In the genomic region with DNA sequence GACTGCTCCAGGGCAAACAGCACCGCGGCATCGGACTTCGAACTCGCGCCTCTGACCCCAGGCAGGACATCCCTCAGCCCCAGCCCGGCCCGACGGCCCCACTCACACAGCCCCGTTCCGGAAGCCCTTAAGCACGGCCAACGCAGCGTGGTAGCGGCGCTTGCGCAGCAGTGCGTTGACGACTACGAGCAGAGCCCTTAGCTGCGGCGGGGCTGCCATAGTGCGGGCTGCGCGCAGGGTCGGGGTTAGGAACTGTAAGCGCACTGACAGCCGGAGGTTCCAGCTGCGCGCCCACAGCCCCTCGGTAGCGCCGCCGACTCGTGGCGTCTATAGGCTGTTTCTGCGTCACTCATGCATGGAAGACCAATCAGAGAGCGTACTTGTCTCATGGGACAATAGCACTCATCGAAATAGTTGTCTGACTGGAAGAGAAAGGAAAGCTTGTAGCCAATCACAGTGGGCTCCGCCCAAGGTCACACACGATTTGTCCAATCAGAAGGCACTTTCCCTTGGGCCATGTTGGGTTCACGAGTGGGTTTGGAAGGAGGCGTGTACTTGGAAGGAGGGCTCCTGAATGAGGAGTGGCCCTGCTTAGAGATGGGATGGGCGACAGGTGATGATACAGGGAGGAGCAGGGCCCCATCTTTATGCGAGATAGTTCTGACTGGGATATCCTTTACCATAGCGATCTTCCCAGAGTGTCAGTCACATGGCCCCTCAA, we compare ENCODE assay signal across 8 cellular contexts. TPM values are rescaled to one million over a fixed set of nuclear protein-coding genes. Genes with fewer than 3 reads are reported as not detected.
DNase-seq lines count a peak whose midpoint lies in the region; ATAC-seq and TF ChIP-seq lines count a peak whose summit lies in the region.

A gene with protein sequence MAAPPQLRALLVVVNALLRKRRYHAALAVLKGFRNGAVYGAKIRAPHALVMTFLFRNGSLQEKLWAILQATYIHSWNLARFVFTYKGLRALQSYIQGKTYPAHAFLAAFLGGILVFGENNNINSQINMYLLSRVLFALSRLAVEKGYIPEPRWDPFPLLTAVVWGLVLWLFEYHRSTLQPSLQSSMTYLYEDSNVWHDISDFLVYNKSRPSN (minus strand): TSS at position 322 of the 721 bp plus-strand sequence. CDS start 103 bp downstream, at position 219.

- DNase-seq in DMS53 treated with DMSO at 0.1 percent for 48 hours (lab: John Stamatoyannopoulos, UW; ENCODE audit: unreplicated experiment) (peak; percentile 99), KG1 (lab: John Stamatoyannopoulos, UW) (peak; percentile 93), RPMI8226 (peak; percentile 76), fibroblast of mammary gland (ENCODE audit: low read depth) (peak; percentile 99)
- peak; percentile 60 to 97 (median 94) for DNase-seq in naive thymus-derived CD4-positive, alpha-beta T cell
- DNase-seq in stimulated activated naive B cell treated with anti-CD40 and anti-IgM and Interleukin-4, amounts not matched to agents 10 μg/mL and 1 μg/mL and 100 μg/mL, for 72 hours = peak; percentile 92

- H3K4me3 Mint-ChIP-seq in activated T-helper 17 cell treated with anti-CD3 and anti-CD28 coated beads, Interleukin-2, amount 50 U/mL, for 72 hours = peak within 1 kb of the TSS; percentile 68
- peak within 1 kb of the TSS; percentile 81 to 95 (median 90) for H3K4me3 Mint-ChIP-seq in naive thymus-derived CD4-positive, alpha-beta T cell
- H3K4me3 Mint-ChIP-seq in stimulated activated naive B cell treated with anti-CD40 and anti-IgM and Interleukin-4, amounts not matched to agents 10 μg/mL and 1 μg/mL and 100 μg/mL, for 72 hours = peak within 1 kb of the TSS; percentile 80 to 88

- H3K27ac Mint-ChIP-seq in activated T-helper 17 cell treated with anti-CD3 and anti-CD28 coated beads, Interleukin-2, amount 50 U/mL, for 72 hours = peak within 1 kb of the TSS; percentile 49
- H3K27ac Mint-ChIP-seq in naive thymus-derived CD4-positive, alpha-beta T cell = peak within 1 kb of the TSS; percentile 81 to 97 (median 87)
- peak within 1 kb of the TSS; percentile 87 for H3K27ac Mint-ChIP-seq in stimulated activated naive B cell treated with anti-CD40 and anti-IgM and Interleukin-4, amounts not matched to agents 10 μg/mL and 1 μg/mL and 100 μg/mL, for 72 hours

- intact Hi-C loops in naive thymus-derived CD4-positive, alpha-beta T cell (cut with micrococcal nuclease) = loop anchor here (1.0 kb wide), 9 partner anchors 11 to 392 kb away; partner anchors contain the start of genes CHMP4B (in 2 of the 2), E2F1 (in 2 of the 2), EIF2S2 (in 1 of the 2) and NECAB3 (in 1 of the 2)

- POLR2A ChIA-PET in naive thymus-derived CD4-positive, alpha-beta T cell (lab: Charles Lee) = interaction anchor here (1.0 to 5.1 kb wide), 20 partner anchors 10 to 392 kb away, joined by 3 to 36 read pairs (median 4); partner anchors contain the start of genes ACTL10, CBFA2T2, CHMP4B and EIF2S2

- H3K4me1 Mint-ChIP-seq in activated T-helper 17 cell treated with anti-CD3 and anti-CD28 coated beads, Interleukin-2, amount 50 U/mL, for 72 hours = peaks cover 9% of the 10 kb centered on the region
- H3K4me1 Mint-ChIP-seq in naive thymus-derived CD4-positive, alpha-beta T cell = peaks cover 22 to 36% (median 27%) of the 10 kb centered on the region in 7 donors
- peaks cover 8 to 24% of the 10 kb centered on the region in 2 donors for H3K4me1 Mint-ChIP-seq in stimulated activated naive B cell treated with anti-CD40 and anti-IgM and Interleukin-4, amounts not matched to agents 10 μg/mL and 1 μg/mL and 100 μg/mL, for 72 hours

- peaks cover 0 to 22% of the 10 kb centered on the region in 2 donors for H3K4me1 ChIP-seq in naive thymus-derived CD4-positive, alpha-beta T cell (ENCODE audit: control insufficient read depth in 2 of 2, insufficient read depth in 2 of 2, low read length in 2 of 2)

- TF ChIP-seq CTCF in fibroblast of mammary gland (conservative IDR thresholded peaks at IDR 0.05; ENCODE audit: control insufficient read depth, insufficient read depth, low read depth, low read length) = no peak

- H3K9me3 ChIP-seq in naive thymus-derived CD4-positive, alpha-beta T cell (ENCODE audit: control insufficient read depth in 2 of 3, low read length in 3 of 3) = no peaks in the 10 kb centered on the region

- peak within 1 kb of the TSS; percentile 89 for H3K4me3 ChIP-seq in fibroblast of mammary gland (ENCODE audit: control insufficient read depth, low read depth, low read length)
- H3K4me3 ChIP-seq in naive thymus-derived CD4-positive, alpha-beta T cell (ENCODE audit: low read length) = peak within 1 kb of the TSS; percentile 87

- peaks cover 4% of the 10 kb centered on the region for H3K9me3 Mint-ChIP-seq in activated T-helper 17 cell treated with anti-CD3 and anti-CD28 coated beads, Interleukin-2, amount 50 U/mL, for 72 hours
- peaks cover 0 to 5% (median 0%) of the 10 kb centered on the region in 11 donors for H3K9me3 Mint-ChIP-seq in naive thymus-derived CD4-positive, alpha-beta T cell
- peaks cover 3 to 4% of the 10 kb centered on the region in 2 donors for H3K9me3 Mint-ChIP-seq in stimulated activated naive B cell treated with anti-CD40 and anti-IgM and Interleukin-4, amounts not matched to agents 10 μg/mL and 1 μg/mL and 100 μg/mL, for 72 hours

- CTCF ChIA-PET in naive thymus-derived CD4-positive, alpha-beta T cell (lab: Charles Lee) = interaction anchor here (0.6 to 1.8 kb wide), 5 partner anchors 41 to 207 kb away, joined by 3 to 4 read pairs (median 4); no protein-coding TSS in a partner anchor

- peaks cover 6% of the 10 kb centered on the region for H3K36me3 Mint-ChIP-seq in activated T-helper 17 cell treated with anti-CD3 and anti-CD28 coated beads, Interleukin-2, amount 50 U/mL, for 72 hours (ENCODE audit: low read depth)
- peaks cover 0 to 10% (median 7%) of the 10 kb centered on the region in 5 donors for H3K36me3 Mint-ChIP-seq in naive thymus-derived CD4-positive, alpha-beta T cell
- peaks cover 3 to 6% of the 10 kb centered on the region in 2 donors for H3K36me3 Mint-ChIP-seq in stimulated activated naive B cell treated with anti-CD40 and anti-IgM and Interleukin-4, amounts not matched to agents 10 μg/mL and 1 μg/mL and 100 μg/mL, for 72 hours

- peaks cover 0 to 3% (median 0%) of the 10 kb centered on the region in 3 experiments for H3K36me3 ChIP-seq in naive thymus-derived CD4-positive, alpha-beta T cell (ENCODE audit: control insufficient read depth in 2 of 3, insufficient read depth in 3 of 3, low read length in 3 of 3)

- no peaks in the 10 kb centered on the region for H3K27me3 ChIP-seq in naive thymus-derived CD4-positive, alpha-beta T cell (ENCODE audit: control insufficient read depth in 2 of 2, insufficient read depth in 2 of 2, low read length in 2 of 2)

- H3K27me3 Mint-ChIP-seq in activated T-helper 17 cell treated with anti-CD3 and anti-CD28 coated beads, Interleukin-2, amount 50 U/mL, for 72 hours = no peaks in the 10 kb centered on the region
- H3K27me3 Mint-ChIP-seq in naive thymus-derived CD4-positive, alpha-beta T cell = no peaks in the 10 kb centered on the region
- no peaks in the 10 kb centered on the region for H3K27me3 Mint-ChIP-seq in stimulated activated naive B cell treated with anti-CD40 and anti-IgM and Interleukin-4, amounts not matched to agents 10 μg/mL and 1 μg/mL and 100 μg/mL, for 72 hours

- peak; percentile 92 for ATAC-seq in GM21737 (IDR thresholded peaks at IDR 0.05; ENCODE audit: unreplicated experiment)
- ATAC-seq in activated T-helper 17 cell treated with anti-CD3 and anti-CD28 coated beads, Interleukin-2, amount 50 U/mL, for 72 hours (replicated peaks) = peak; percentile 99
- peak; percentile 98 for ATAC-seq in naive thymus-derived CD4-positive, alpha-beta T cell
- ATAC-seq in stimulated activated naive B cell treated with anti-CD40 and anti-IgM and Interleukin-4, amounts not matched to agents 10 μg/mL and 1 μg/mL and 100 μg/mL, for 72 hours (replicated peaks) = peak; percentile 95 to 98

- peak within 1 kb of the TSS; percentile 74 for H3K27ac ChIP-seq in naive thymus-derived CD4-positive, alpha-beta T cell (ENCODE audit: low read depth, low read length)

RNA-seq across cellular contexts. Expression of the gene that starts here (rescaled TPM):
- 1 to 10 TPM; 6.7 to 8.0 TPM for total RNA-seq in activated T-helper 17 cell treated with anti-CD3 and anti-CD28 coated beads, Interleukin-2, amount 50 U/mL, for 72 hours
- 10 to 100 TPM in 3 of 5 experiments, 1 to 10 TPM in 2; 4.5 to 14.3 (median 10.1) TPM for total RNA-seq in naive thymus-derived CD4-positive, alpha-beta T cell
- polyA plus RNA-seq in naive thymus-derived CD4-positive, alpha-beta T cell = 10 to 100 TPM in 1 of 2 donors, 1 to 10 TPM in 1; 9.1 to 18.7 TPM

Comparison
In these comparisons a context has a peak if more than half of its experiments do, and no peak if none do; other contexts are left out.
1. Peak in every context shown above with its lines: DNase-seq, ATAC-seq, H3K4me3 ChIP-seq and H3K27ac ChIP-seq.